ENCODE assay signal across 1 cellular context in the genomic region with DNA sequence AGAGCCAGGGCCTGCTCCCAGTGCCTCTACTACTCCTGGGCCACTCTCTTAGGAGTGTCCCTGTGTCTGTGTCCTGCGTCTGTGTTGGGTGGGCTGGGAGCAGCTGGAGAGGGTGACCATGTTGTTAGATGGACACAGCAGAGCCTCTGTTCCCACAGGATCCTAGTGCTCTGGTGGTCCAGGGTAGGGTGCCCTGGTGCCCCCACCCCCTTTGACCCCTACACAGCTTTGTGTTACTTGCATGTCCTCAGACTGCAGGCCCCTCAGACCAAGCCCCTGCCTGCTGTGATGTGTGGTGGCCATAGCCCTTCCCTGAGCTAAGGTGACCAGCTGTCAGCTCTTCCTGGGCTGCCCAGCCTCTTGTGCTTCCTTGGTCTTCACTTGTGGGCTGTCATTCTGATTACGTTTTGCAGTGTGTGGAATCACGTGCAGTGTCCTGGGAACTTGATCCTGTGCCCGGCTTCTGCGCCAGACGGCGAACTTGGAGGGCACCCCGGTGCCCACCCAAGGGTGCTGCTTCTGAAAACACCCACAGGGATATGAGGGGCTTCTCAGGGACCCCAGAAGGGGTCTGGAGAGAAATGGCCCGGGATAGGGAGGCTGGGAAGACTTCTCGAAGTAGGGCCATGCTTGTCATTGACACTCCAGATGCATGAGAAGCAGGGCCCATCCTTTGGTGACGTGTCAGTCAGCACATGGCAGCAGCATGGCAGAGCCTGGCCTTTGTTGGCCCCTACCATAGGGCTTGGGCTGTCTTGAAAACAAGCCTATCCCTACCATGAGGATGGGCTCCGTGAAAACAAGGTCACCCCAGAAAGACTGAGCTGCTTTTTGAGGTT.
TF ChIP-seq lines count a peak whose summit lies in the region.

No MANE protein-coding gene starts in this region.

TF ChIP-seq in K562, 482 proteins besides CTCF, POLR2A, EP300 and RAD21 (continues in another document):
- TF ChIP-seq KLF13 (tag; IDR thresholded peaks at IDR 0.05; ENCODE audit: borderline replicate concordance, low read depth) (0 out of 2 replicates have a peak, but pooled peaks have one; percentile 39), ZNF717 (CRISPR knock-in tag; IDR thresholded peaks at IDR 0.05) (no peak), PTBP1 (IDR thresholded peaks at IDR 0.05; ENCODE audit: low read depth, low read length) (no peak), TCFL5 (CRISPR knock-in tag; conservative IDR thresholded peaks at IDR 0.05) (no peak), BHLHE40 (IDR thresholded peaks at IDR 0.05; ENCODE audit: low read length) (peak; percentile 15; the same call in 1 of the 2 replicates), HDAC6 (IDR thresholded peaks at IDR 0.05; ENCODE audit: low read depth, low read length) (0 out of 2 replicates have a peak, but pooled peaks have one; percentile 13), ZNF668 (CRISPR knock-in tag; IDR thresholded peaks at IDR 0.05) (peak; percentile 74), MYC (IDR thresholded peaks at IDR 0.05; ENCODE audit: low read depth, low read length) (no peak; the same call in 1 of the 2 replicates), MYC (CRISPR knock-in tag; IDR thresholded peaks at IDR 0.05; ENCODE audit: borderline replicate concordance, low read depth) (peak; percentile 62; the same call in 1 of the 2 replicates), SRSF3 (IDR thresholded peaks at IDR 0.05; ENCODE audit: insufficient read depth, low read length) (0 out of 2 replicates have a peak, but pooled peaks have one; percentile 22), ETS2 (tag; IDR thresholded peaks at IDR 0.05; ENCODE audit: borderline replicate concordance, poor library complexity, severe bottlenecking) (peak; percentile 67), ZNF695 (CRISPR knock-in tag; IDR thresholded peaks at IDR 0.05) (0 out of 2 replicates have a peak, but pooled peaks have one; percentile 8), SAFB (IDR thresholded peaks at IDR 0.05; ENCODE audit: borderline replicate concordance, low read depth, low read length) (no peak), CHCHD3 (CRISPR knock-in tag; IDR thresholded peaks at IDR 0.05) (0 out of 2 replicates have a peak, but pooled peaks have one; percentile 56), ZNF551 (CRISPR knock-in tag; IDR thresholded peaks at IDR 0.05) (no peak)
- TF ChIP-seq, protein P1, sequence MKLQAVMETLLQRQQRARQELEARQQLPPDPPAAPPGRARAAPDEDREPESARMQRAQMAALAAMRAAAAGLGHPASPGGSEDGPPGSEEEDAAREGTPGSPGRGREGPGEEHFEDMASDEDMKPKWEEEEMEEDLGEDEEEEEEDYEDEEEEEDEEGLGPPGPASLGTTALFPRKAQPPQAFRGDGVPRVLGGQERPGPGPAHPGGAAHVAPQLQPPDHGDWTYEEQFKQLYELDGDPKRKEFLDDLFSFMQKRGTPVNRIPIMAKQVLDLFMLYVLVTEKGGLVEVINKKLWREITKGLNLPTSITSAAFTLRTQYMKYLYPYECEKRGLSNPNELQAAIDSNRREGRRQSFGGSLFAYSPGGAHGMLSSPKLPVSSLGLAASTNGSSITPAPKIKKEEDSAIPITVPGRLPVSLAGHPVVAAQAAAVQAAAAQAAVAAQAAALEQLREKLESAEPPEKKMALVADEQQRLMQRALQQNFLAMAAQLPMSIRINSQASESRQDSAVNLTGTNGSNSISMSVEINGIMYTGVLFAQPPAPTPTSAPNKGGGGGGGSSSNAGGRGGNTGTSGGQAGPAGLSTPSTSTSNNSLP (IDR thresholded peaks at IDR 0.05; ENCODE audit: borderline replicate concordance, low read depth, low read length) = no peak
- TF ChIP-seq, protein P2, sequence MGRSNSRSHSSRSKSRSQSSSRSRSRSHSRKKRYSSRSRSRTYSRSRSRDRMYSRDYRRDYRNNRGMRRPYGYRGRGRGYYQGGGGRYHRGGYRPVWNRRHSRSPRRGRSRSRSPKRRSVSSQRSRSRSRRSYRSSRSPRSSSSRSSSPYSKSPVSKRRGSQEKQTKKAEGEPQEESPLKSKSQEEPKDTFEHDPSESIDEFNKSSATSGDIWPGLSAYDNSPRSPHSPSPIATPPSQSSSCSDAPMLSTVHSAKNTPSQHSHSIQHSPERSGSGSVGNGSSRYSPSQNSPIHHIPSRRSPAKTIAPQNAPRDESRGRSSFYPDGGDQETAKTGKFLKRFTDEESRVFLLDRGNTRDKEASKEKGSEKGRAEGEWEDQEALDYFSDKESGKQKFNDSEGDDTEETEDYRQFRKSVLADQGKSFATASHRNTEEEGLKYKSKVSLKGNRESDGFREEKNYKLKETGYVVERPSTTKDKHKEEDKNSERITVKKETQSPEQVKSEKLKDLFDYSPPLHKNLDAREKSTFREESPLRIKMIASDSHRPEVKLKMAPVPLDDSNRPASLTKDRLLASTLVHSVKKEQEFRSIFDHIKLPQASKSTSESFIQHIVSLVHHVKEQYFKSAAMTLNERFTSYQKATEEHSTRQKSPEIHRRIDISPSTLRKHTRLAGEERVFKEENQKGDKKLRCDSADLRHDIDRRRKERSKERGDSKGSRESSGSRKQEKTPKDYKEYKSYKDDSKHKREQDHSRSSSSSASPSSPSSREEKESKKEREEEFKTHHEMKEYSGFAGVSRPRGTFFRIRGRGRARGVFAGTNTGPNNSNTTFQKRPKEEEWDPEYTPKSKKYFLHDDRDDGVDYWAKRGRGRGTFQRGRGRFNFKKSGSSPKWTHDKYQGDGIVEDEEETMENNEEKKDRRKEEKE (IDR thresholded peaks at IDR 0.05; ENCODE audit: borderline replicate concordance in 1 of 2, control insufficient read depth in 1 of 2, low read depth in 2 of 2, low read length in 1 of 2) = no peak
- TF ChIP-seq, protein P3, sequence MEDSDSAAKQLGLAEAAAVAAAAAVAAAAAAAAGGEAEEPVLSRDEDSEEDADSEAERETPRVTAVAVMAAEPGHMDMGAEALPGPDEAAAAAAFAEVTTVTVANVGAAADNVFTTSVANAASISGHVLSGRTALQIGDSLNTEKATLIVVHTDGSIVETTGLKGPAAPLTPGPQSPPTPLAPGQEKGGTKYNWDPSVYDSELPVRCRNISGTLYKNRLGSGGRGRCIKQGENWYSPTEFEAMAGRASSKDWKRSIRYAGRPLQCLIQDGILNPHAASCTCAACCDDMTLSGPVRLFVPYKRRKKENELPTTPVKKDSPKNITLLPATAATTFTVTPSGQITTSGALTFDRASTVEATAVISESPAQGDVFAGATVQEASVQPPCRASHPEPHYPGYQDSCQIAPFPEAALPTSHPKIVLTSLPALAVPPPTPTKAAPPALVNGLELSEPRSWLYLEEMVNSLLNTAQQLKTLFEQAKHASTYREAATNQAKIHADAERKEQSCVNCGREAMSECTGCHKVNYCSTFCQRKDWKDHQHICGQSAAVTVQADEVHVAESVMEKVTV (CRISPR knock-in tag; IDR thresholded peaks at IDR 0.05) = no peak
- TF ChIP-seq, protein P4, sequence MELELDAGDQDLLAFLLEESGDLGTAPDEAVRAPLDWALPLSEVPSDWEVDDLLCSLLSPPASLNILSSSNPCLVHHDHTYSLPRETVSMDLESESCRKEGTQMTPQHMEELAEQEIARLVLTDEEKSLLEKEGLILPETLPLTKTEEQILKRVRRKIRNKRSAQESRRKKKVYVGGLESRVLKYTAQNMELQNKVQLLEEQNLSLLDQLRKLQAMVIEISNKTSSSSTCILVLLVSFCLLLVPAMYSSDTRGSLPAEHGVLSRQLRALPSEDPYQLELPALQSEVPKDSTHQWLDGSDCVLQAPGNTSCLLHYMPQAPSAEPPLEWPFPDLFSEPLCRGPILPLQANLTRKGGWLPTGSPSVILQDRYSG (tag; conservative IDR thresholded peaks at IDR 0.05; ENCODE audit: low read depth) = no peak
- TF ChIP-seq, protein P5, sequence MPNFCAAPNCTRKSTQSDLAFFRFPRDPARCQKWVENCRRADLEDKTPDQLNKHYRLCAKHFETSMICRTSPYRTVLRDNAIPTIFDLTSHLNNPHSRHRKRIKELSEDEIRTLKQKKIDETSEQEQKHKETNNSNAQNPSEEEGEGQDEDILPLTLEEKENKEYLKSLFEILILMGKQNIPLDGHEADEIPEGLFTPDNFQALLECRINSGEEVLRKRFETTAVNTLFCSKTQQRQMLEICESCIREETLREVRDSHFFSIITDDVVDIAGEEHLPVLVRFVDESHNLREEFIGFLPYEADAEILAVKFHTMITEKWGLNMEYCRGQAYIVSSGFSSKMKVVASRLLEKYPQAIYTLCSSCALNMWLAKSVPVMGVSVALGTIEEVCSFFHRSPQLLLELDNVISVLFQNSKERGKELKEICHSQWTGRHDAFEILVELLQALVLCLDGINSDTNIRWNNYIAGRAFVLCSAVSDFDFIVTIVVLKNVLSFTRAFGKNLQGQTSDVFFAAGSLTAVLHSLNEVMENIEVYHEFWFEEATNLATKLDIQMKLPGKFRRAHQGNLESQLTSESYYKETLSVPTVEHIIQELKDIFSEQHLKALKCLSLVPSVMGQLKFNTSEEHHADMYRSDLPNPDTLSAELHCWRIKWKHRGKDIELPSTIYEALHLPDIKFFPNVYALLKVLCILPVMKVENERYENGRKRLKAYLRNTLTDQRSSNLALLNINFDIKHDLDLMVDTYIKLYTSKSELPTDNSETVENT (CRISPR knock-in tag; IDR thresholded peaks at IDR 0.05) = peak; percentile 78
- TF ChIP-seq, protein P6, sequence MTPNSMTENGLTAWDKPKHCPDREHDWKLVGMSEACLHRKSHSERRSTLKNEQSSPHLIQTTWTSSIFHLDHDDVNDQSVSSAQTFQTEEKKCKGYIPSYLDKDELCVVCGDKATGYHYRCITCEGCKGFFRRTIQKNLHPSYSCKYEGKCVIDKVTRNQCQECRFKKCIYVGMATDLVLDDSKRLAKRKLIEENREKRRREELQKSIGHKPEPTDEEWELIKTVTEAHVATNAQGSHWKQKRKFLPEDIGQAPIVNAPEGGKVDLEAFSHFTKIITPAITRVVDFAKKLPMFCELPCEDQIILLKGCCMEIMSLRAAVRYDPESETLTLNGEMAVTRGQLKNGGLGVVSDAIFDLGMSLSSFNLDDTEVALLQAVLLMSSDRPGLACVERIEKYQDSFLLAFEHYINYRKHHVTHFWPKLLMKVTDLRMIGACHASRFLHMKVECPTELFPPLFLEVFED (CRISPR knock-in tag; conservative IDR thresholded peaks at IDR 0.05) = 0 out of 2 replicates have a peak, but pooled peaks have one; percentile 35
- TF ChIP-seq, protein P7, sequence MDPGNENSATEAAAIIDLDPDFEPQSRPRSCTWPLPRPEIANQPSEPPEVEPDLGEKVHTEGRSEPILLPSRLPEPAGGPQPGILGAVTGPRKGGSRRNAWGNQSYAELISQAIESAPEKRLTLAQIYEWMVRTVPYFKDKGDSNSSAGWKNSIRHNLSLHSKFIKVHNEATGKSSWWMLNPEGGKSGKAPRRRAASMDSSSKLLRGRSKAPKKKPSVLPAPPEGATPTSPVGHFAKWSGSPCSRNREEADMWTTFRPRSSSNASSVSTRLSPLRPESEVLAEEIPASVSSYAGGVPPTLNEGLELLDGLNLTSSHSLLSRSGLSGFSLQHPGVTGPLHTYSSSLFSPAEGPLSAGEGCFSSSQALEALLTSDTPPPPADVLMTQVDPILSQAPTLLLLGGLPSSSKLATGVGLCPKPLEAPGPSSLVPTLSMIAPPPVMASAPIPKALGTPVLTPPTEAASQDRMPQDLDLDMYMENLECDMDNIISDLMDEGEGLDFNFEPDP (CRISPR knock-in tag; IDR thresholded peaks at IDR 0.05) = 0 out of 2 replicates have a peak, but pooled peaks have one; percentile 44
- TF ChIP-seq, protein P8, sequence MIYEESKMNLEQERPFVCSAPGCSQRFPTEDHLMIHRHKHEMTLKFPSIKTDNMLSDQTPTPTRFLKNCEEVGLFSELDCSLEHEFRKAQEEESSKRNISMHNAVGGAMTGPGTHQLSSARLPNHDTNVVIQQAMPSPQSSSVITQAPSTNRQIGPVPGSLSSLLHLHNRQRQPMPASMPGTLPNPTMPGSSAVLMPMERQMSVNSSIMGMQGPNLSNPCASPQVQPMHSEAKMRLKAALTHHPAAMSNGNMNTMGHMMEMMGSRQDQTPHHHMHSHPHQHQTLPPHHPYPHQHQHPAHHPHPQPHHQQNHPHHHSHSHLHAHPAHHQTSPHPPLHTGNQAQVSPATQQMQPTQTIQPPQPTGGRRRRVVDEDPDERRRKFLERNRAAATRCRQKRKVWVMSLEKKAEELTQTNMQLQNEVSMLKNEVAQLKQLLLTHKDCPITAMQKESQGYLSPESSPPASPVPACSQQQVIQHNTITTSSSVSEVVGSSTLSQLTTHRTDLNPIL (CRISPR knock-in tag; IDR thresholded peaks at IDR 0.05) = no peak
- TF ChIP-seq, protein P9, sequence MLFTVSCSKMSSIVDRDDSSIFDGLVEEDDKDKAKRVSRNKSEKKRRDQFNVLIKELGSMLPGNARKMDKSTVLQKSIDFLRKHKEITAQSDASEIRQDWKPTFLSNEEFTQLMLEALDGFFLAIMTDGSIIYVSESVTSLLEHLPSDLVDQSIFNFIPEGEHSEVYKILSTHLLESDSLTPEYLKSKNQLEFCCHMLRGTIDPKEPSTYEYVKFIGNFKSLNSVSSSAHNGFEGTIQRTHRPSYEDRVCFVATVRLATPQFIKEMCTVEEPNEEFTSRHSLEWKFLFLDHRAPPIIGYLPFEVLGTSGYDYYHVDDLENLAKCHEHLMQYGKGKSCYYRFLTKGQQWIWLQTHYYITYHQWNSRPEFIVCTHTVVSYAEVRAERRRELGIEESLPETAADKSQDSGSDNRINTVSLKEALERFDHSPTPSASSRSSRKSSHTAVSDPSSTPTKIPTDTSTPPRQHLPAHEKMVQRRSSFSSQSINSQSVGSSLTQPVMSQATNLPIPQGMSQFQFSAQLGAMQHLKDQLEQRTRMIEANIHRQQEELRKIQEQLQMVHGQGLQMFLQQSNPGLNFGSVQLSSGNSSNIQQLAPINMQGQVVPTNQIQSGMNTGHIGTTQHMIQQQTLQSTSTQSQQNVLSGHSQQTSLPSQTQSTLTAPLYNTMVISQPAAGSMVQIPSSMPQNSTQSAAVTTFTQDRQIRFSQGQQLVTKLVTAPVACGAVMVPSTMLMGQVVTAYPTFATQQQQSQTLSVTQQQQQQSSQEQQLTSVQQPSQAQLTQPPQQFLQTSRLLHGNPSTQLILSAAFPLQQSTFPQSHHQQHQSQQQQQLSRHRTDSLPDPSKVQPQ (CRISPR knock-in tag; IDR thresholded peaks at IDR 0.05; ENCODE audit: borderline replicate concordance) = 0 out of 2 replicates have a peak, but pooled peaks have one; percentile 12
- TF ChIP-seq, protein P10, sequence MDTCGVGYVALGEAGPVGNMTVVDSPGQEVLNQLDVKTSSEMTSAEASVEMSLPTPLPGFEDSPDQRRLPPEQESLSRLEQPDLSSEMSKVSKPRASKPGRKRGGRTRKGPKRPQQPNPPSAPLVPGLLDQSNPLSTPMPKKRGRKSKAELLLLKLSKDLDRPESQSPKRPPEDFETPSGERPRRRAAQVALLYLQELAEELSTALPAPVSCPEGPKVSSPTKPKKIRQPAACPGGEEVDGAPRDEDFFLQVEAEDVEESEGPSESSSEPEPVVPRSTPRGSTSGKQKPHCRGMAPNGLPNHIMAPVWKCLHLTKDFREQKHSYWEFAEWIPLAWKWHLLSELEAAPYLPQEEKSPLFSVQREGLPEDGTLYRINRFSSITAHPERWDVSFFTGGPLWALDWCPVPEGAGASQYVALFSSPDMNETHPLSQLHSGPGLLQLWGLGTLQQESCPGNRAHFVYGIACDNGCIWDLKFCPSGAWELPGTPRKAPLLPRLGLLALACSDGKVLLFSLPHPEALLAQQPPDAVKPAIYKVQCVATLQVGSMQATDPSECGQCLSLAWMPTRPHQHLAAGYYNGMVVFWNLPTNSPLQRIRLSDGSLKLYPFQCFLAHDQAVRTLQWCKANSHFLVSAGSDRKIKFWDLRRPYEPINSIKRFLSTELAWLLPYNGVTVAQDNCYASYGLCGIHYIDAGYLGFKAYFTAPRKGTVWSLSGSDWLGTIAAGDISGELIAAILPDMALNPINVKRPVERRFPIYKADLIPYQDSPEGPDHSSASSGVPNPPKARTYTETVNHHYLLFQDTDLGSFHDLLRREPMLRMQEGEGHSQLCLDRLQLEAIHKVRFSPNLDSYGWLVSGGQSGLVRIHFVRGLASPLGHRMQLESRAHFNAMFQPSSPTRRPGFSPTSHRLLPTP (IDR thresholded peaks at IDR 0.05; ENCODE audit: borderline replicate concordance, extremely low read depth, insufficient read length) = no peak
